2 cellular contexts compared by ENCODE assay signal in genomic region chr5:173243808-173244305, GRCh38.
TF ChIP-seq lines count a peak whose summit lies in the region.

No MANE protein-coding gene starts in this region.

TF ChIP-seq in SK-N-SH treated with all-trans-retinoic acid at 6 μM for 48 hours, 23 proteins besides CTCF, POLR2A, EP300 and RAD21 (continued from another document):
- TF ChIP-seq TOX (CRISPR knock-in tag; IDR thresholded peaks at IDR 0.05; ENCODE audit: borderline replicate concordance) (no peak), PPARA (CRISPR knock-in tag; IDR thresholded peaks at IDR 0.05; ENCODE audit: borderline replicate concordance) (no peak), BACH2 (CRISPR knock-in tag; IDR thresholded peaks at IDR 0.05; ENCODE audit: borderline replicate concordance) (no peak), ZC3H10 (CRISPR knock-in tag; IDR thresholded peaks at IDR 0.05) (no peak), TSHZ2 (CRISPR knock-in tag; IDR thresholded peaks at IDR 0.05) (no peak), OSR1 (CRISPR knock-in tag; IDR thresholded peaks at IDR 0.05) (no peak), CREB5 (CRISPR knock-in tag; IDR thresholded peaks at IDR 0.05; ENCODE audit: low read depth) (no peak), TCF4 (CRISPR knock-in tag; IDR thresholded peaks at IDR 0.05; ENCODE audit: borderline replicate concordance) (no peak), CSRNP3 (CRISPR knock-in tag; IDR thresholded peaks at IDR 0.05) (no peak), POU6F1 (CRISPR knock-in tag; IDR thresholded peaks at IDR 0.05; ENCODE audit: borderline replicate concordance, low read depth) (no peak)

TF ChIP-seq in IMR-90, 13 proteins besides CTCF, POLR2A, EP300 and RAD21 (continued from another document):
- TF ChIP-seq MXI1 (IDR thresholded peaks at IDR 0.05; ENCODE audit: borderline replicate concordance, low read depth, low read length): no peak
- no peak for TF ChIP-seq MAZ (IDR thresholded peaks at IDR 0.05; ENCODE audit: borderline replicate concordance, low read depth, low read length)
- no peak for TF ChIP-seq MAFK (IDR thresholded peaks at IDR 0.05; ENCODE audit: low read depth, low read length)
- TF ChIP-seq FOS (IDR thresholded peaks at IDR 0.05; ENCODE audit: low read depth, low read length): no peak
- TF ChIP-seq RCOR1 (IDR thresholded peaks at IDR 0.05; ENCODE audit: insufficient replicate concordance, low read length): no peak
- no peak for TF ChIP-seq ELK1 (IDR thresholded peaks at IDR 0.05; ENCODE audit: borderline replicate concordance, low read depth, low read length)
- no peak for TF ChIP-seq USF2 (IDR thresholded peaks at IDR 0.05; ENCODE audit: low read depth, low read length)
- TF ChIP-seq NFE2L2 (IDR thresholded peaks at IDR 0.05; ENCODE audit: low read depth, low read length): no peak
- TF ChIP-seq SMC3 (IDR thresholded peaks at IDR 0.05; ENCODE audit: low read depth, low read length): no peak
